Comparison of ENCODE assay signal across 26 cellular contexts in the genomic region with DNA sequence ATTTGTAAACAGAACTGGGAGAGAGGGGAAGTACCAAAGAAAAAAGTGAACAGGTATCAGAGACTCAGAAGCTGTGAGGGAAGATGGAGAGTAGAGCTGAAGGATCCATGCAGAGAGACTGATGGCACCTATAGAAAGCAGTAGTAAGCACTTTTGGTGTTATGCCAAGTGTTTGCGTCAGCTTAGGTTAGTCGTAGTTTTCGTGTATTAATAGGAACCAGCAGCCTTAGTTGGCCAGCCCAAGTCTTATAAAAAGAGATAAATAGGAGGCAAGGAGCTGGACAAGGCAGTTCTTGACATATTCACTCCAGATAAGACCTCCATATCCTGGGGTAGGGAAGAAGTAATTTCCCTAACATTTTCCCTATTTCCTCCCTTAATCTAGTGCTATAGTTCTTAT.
DNase-seq lines count a peak whose midpoint lies in the region; ATAC-seq and TF ChIP-seq lines count a peak whose summit lies in the region.
"Had no signal": no experiment of that assay in that cellular context is flagged by ENCODE, and none has a peak within 500 bp of the region (broad histone marks: within the 10 kb centered on the region; RNA-seq: fewer than 3 reads in every experiment).

No MANE protein-coding gene starts in this region.

- ATAC-seq in aorta (ENCODE audit: low FRiP score) = peak; percentile 53
- ATAC-seq: GM12878, K562 had no signal

- H3K9me3 ChIP-seq in breast epithelium = peaks cover 0 to 11% of the 10 kb centered on the region in 2 donors
- no peaks in the 10 kb centered on the region for H3K9me3 ChIP-seq in aorta (ENCODE audit: control insufficient read depth, low read length)
- H3K9me3 ChIP-seq: Caco-2, Peyer's patch, SJSA1 had no signal

- no peaks in the 10 kb centered on the region for H3K4me1 ChIP-seq in breast epithelium
- peaks cover 4% of the 10 kb centered on the region in 2 donors for H3K4me1 ChIP-seq in aorta (ENCODE audit: control insufficient read depth in 1 of 2, insufficient read depth in 2 of 2, low read length in 2 of 2)
- H3K4me1 ChIP-seq: BLaER1 treated with 17β-estradiol and CSF1 and Interleukin-3, amounts not matched to agents 10 nM and 100 nM; Caco-2; Peyer's patch; SJSA1 had no signal

- H3K4me3 ChIP-seq in breast epithelium (no peak overlapping the region), dorsolateral prefrontal cortex (no peak overlapping the region), aorta (ENCODE audit: low read length in 2 of 2) (no peak overlapping the region)
- H3K4me3 ChIP-seq: BLaER1 treated with 17β-estradiol and CSF1 and Interleukin-3, amounts not matched to agents 10 nM and 100 nM; GM12878; K562; Peyer's patch; SJSA1 had no signal

- 24 to 27% methylated on average over 3 of the region's 3 CpGs for WGBS in aorta, 2 donors

- no peak for TF ChIP-seq POLR2A in breast epithelium (IDR thresholded peaks at IDR 0.05)

- H3K36me3 ChIP-seq in breast epithelium (no peaks in the 10 kb centered on the region), aorta (ENCODE audit: control insufficient read depth in 1 of 2, insufficient read depth in 2 of 2, low read length in 1 of 2) (no peaks in the 10 kb centered on the region)
- H3K36me3 ChIP-seq: BLaER1 treated with 17β-estradiol and CSF1 and Interleukin-3, amounts not matched to agents 10 nM and 100 nM; Peyer's patch; SJSA1 had no signal

- no peaks in the 10 kb centered on the region for H3K27me3 Mint-ChIP-seq in MCF 10A (ENCODE audit: insufficient read depth, unreplicated experiment)
- H3K27me3 Mint-ChIP-seq: CD4-positive, alpha-beta memory T cell had no signal

- peaks cover 14% of the 10 kb centered on the region for H3K9me3 Mint-ChIP-seq in MCF 10A (ENCODE audit: unreplicated experiment)

- no peak overlapping the region for H3K4me3 Mint-ChIP-seq in MCF 10A (ENCODE audit: unreplicated experiment)
- H3K4me3 Mint-ChIP-seq: CD4-positive, alpha-beta memory T cell had no signal

- peaks cover 16% of the 10 kb centered on the region for H3K4me1 Mint-ChIP-seq in MCF 10A (ENCODE audit: insufficient read depth, unreplicated experiment)
- H3K4me1 Mint-ChIP-seq: CD4-positive, alpha-beta memory T cell had no signal

- intact Hi-C loops in MCF 10A (cut with micrococcal nuclease) = no loop called here
- intact Hi-C loops in breast epithelium (cut with DNase I; ENCODE audit: low total_unique reads) = no loop called here
- intact Hi-C loops in dorsolateral prefrontal cortex (cut with DNase I) = no loop called here
- intact Hi-C loops in aorta (cut with DNase I) = loop anchor here in 1 of 2 donors (5.0 kb wide), 1 partner anchor 37 kb away; no protein-coding TSS in a partner anchor

- TF ChIP-seq CTCF in MCF 10A (IDR thresholded peaks at IDR 0.05; ENCODE audit: unreplicated experiment) (no peak), breast epithelium (IDR thresholded peaks at IDR 0.05) (no peak), dorsolateral prefrontal cortex (IDR thresholded peaks at IDR 0.05 in 54 of 56, conservative IDR thresholded peaks at IDR 0.05 in 2 of 56; ENCODE audit: low read depth in 1 of 56, partially characterized antibody in 56 of 56) (no peak), GM20000 (IDR thresholded peaks at IDR 0.05; ENCODE audit: extremely low read depth, missing control alignments) (no peak)

- H3K27me3 ChIP-seq in breast epithelium (no peaks in the 10 kb centered on the region), dorsolateral prefrontal cortex (no peaks in the 10 kb centered on the region), aorta (ENCODE audit: control insufficient read depth in 1 of 2, insufficient read depth in 2 of 2, low read length in 1 of 2) (no peaks in the 10 kb centered on the region)
- H3K27me3 ChIP-seq: BLaER1 treated with 17β-estradiol and CSF1 and Interleukin-3, amounts not matched to agents 10 nM and 100 nM; Peyer's patch; SJSA1 had no signal

- CTCF ChIA-PET in MCF 10A (lab: Yijun Ruan, JAX) = interaction anchor here (2.0 kb wide), 1 partner anchor 37 kb away, joined by 8 read pairs; no protein-coding TSS in a partner anchor

- H3K27ac Mint-ChIP-seq in MCF 10A (ENCODE audit: low read depth, unreplicated experiment) = no peak overlapping the region
- H3K27ac Mint-ChIP-seq: CD4-positive, alpha-beta memory T cell had no signal

- H3K27ac ChIP-seq in breast epithelium = no peak overlapping the region
- H3K27ac ChIP-seq in dorsolateral prefrontal cortex = peak overlapping the region in 41 of 59 donors; percentile 16 to 89 (median 77)
- peak overlapping the region; percentile 24 to 62 for H3K27ac ChIP-seq in aorta (ENCODE audit: low read depth in 1 of 2, low read length in 2 of 2)
- H3K27ac ChIP-seq: 22Rv1; BLaER1 treated with 17β-estradiol and CSF1 and Interleukin-3, amounts not matched to agents 10 nM and 100 nM; Peyer's patch; SJSA1 had no signal

- no TSS peak for BruUV-seq in MCF 10A (replicated peaks; lab: Mats Ljungman, UMichigan)

- no peaks in the 10 kb centered on the region for H3K36me3 Mint-ChIP-seq in MCF 10A (ENCODE audit: insufficient read depth, unreplicated experiment)
- H3K36me3 Mint-ChIP-seq: CD4-positive, alpha-beta memory T cell had no signal

- POLR2A ChIA-PET in MCF 10A (lab: Yijun Ruan, JAX) = no interaction called here

- DNase-seq in MCF 10A (ENCODE audit: unreplicated experiment) = peak; percentile 66
- DNase-seq in breast epithelium (ENCODE audit: low spot score in 2 of 2) = no peak
- DNase-seq in dorsolateral prefrontal cortex = no peak
- DNase-seq in fibroblast of the conjunctiva (ENCODE audit: low read depth) = peak; percentile 38
- no peak for DNase-seq in aorta
- DNase-seq in GM20000 (ENCODE audit: low spot score) = no peak
- no peak for DNase-seq in NCI-H510A (lab: John Stamatoyannopoulos, UW)
- DNase-seq in activated CD4-positive, alpha-beta T cell treated with anti-CD3 and anti-CD28 coated beads for 4 hours = no peak
- DNase-seq: ACHN; Caco-2; CD4-positive, alpha-beta memory T cell; DMS 273 treated with DMSO at 0.1 percent for 48 hours; DMS79 treated with DMSO at 0.1 percent for 48 hours; GOT3; NCI-H1092 treated with DMSO at 0.1 percent for 48 hours; NCI-H146; NCI-H2029; NCI-H2227 treated with DMSO at 0.1 percent for 48 hours; NCI-H524; NCI-H774; Peyer's patch had no signal

Comparison
In these comparisons a context has a peak if more than half of its experiments do, and no peak if none do; other contexts are left out.
1. DNase-seq: peak in MCF 10A (single experiment) and fibroblast of the conjunctiva (single experiment); none in breast epithelium (0 of 2), dorsolateral prefrontal cortex (0 of 10), aorta (0 of 2), GM20000 (single experiment), NCI-H510A (single experiment) and activated CD4-positive, alpha-beta T cell treated with anti-CD3 and anti-CD28 coated beads for 4 hours (0 of 2).
2. H3K27ac ChIP-seq: peak in dorsolateral prefrontal cortex (41 of 59) and aorta (2 of 2); none in breast epithelium (0 of 2).